8 cellular contexts compared by ENCODE assay signal in the genomic region with DNA sequence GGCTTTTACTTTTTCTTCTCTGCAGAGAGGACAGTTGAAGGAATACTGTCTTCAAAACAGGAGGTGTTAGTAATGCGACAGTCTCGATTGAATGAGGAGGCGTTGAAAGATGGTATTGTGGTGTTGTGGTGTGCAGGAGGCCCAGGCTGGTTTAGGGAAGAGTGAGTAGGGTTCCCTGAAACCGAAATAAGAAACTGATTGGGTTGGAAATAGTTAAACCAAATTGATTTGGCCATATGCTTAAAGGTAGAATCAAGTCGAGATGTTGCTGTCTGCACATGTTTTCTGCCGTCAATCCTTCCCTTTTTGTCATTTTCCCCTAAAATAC. TPM values are rescaled to one million over a fixed set of nuclear protein-coding genes. Genes with fewer than 3 reads are reported as not detected.
A peak's percentile ranks its signal among the peaks of the same experiment; 100 is the strongest.
DNase-seq lines count a peak whose midpoint lies in the region; ATAC-seq and TF ChIP-seq lines count a peak whose summit lies in the region.

No MANE protein-coding gene starts in this region.

- H3K9ac ChIP-seq in MM.1S (ENCODE audit: low read length) (peak overlapping the region; percentile 99), liver (ENCODE audit: low read depth in 1 of 2, low read length in 2 of 2) (peak overlapping the region; percentile 79 to 96)

- peaks cover 4 to 7% of the 10 kb centered on the region in 2 donors for H3K36me3 Mint-ChIP-seq in stimulated activated naive B cell treated with anti-CD40 and anti-IgM and Interleukin-4, amounts not matched to agents 10 μg/mL and 1 μg/mL and 100 μg/mL, for 72 hours

- peak overlapping the region; percentile 100 for H3K27ac Mint-ChIP-seq in stimulated activated naive B cell treated with anti-CD40 and anti-IgM and Interleukin-4, amounts not matched to agents 10 μg/mL and 1 μg/mL and 100 μg/mL, for 72 hours

- peaks cover 22 to 56% of the 10 kb centered on the region in 2 donors for H3K4me1 Mint-ChIP-seq in stimulated activated naive B cell treated with anti-CD40 and anti-IgM and Interleukin-4, amounts not matched to agents 10 μg/mL and 1 μg/mL and 100 μg/mL, for 72 hours

- H3K9me3 Mint-ChIP-seq in stimulated activated naive B cell treated with anti-CD40 and anti-IgM and Interleukin-4, amounts not matched to agents 10 μg/mL and 1 μg/mL and 100 μg/mL, for 72 hours: no peaks in the 10 kb centered on the region

- peaks cover 9% of the 10 kb centered on the region for H3K4me1 ChIP-seq in MM.1S (ENCODE audit: low read length)
- peaks cover 3 to 43% (median 25%) of the 10 kb centered on the region in 4 donors for H3K4me1 ChIP-seq in liver (ENCODE audit: control insufficient read depth in 4 of 4, insufficient read depth in 4 of 4, low read length in 3 of 4)

- peak overlapping the region; percentile 75 for H2AFZ ChIP-seq in MM.1S (ENCODE audit: low read length)

- H3K27ac ChIP-seq in MM.1S (ENCODE audit: low read length) (peak overlapping the region; percentile 100), liver (ENCODE audit: low read depth in 1 of 2, low read length in 2 of 2) (peak overlapping the region; percentile 98 to 100)

- peak overlapping the region; percentile 88 to 93 for H3K4me3 Mint-ChIP-seq in stimulated activated naive B cell treated with anti-CD40 and anti-IgM and Interleukin-4, amounts not matched to agents 10 μg/mL and 1 μg/mL and 100 μg/mL, for 72 hours

- peak overlapping the region; percentile 96 for H3K4me3 ChIP-seq in MM.1S (ENCODE audit: low read length)
- H3K4me3 ChIP-seq in liver (ENCODE audit: low read depth in 1 of 3, low read length in 3 of 3): peak overlapping the region; percentile 69 to 99 (median 91)

- H3F3A ChIP-seq in MM.1S (ENCODE audit: insufficient read depth, low read length): peaks cover 56% of the 10 kb centered on the region

- WGBS in liver: 7% methylated on average over 6 of the region's 6 CpGs

- H3K79me2 ChIP-seq in MM.1S (ENCODE audit: low read length): peaks cover 90% of the 10 kb centered on the region

- TF ChIP-seq RAD21 in liver (IDR thresholded peaks at IDR 0.05): no peak

- H3K27me3 ChIP-seq in MM.1S (replicated peaks; ENCODE audit: insufficient read depth, low read length): no peaks in the 10 kb centered on the region
- H3K27me3 ChIP-seq in liver (ENCODE audit: control insufficient read depth in 4 of 4, insufficient read depth in 4 of 4, low read length in 3 of 4): no peaks in the 10 kb centered on the region

- ATAC-seq in stimulated activated naive B cell treated with anti-CD40 and anti-IgM and Interleukin-4, amounts not matched to agents 10 μg/mL and 1 μg/mL and 100 μg/mL, for 72 hours (replicated peaks): no peak
- ATAC-seq in HG03280 (IDR thresholded peaks at IDR 0.05; ENCODE audit: unreplicated experiment): no peak

- DNase-seq in DMS 273 (lab: John Stamatoyannopoulos, UW; ENCODE audit: unreplicated experiment) (peak; percentile 64), DMS 273 treated with DMSO at 0.1 percent for 48 hours (lab: John Stamatoyannopoulos, UW) (no peak), MM.1S (peak; percentile 43), cortex of kidney (lab: John Stamatoyannopoulos, UW) (no peak)
- DNase-seq in activated naive CD8-positive, alpha-beta T cell treated with anti-CD3 and anti-CD28 coated beads, Interleukin-2, amount 50 U/mL, for 16 hours (ENCODE audit: low read depth, low spot score): peak; percentile 17
- peak; percentile 6 for DNase-seq in stimulated activated naive B cell treated with anti-CD40 and anti-IgM and Interleukin-4, amounts not matched to agents 10 μg/mL and 1 μg/mL and 100 μg/mL, for 72 hours

- peaks cover 18% of the 10 kb centered on the region; the same call in 1 of the 2 replicates for H4K20me1 ChIP-seq in MM.1S (ENCODE audit: insufficient read depth, low read length)

- H3K9me2 ChIP-seq in MM.1S (replicated peaks; ENCODE audit: insufficient read depth, low read length): no peaks in the 10 kb centered on the region

- TF ChIP-seq CTCF in MM.1S (IDR thresholded peaks at IDR 0.05; ENCODE audit: low read length): no peak
- no peak for TF ChIP-seq CTCF in liver (IDR thresholded peaks at IDR 0.05; ENCODE audit: low read depth, low read length, missing input control)

- H3K36me3 ChIP-seq in MM.1S (replicated peaks; ENCODE audit: insufficient read depth, low read length) (no peaks in the 10 kb centered on the region), liver (ENCODE audit: control insufficient read depth in 4 of 4, insufficient read depth in 3 of 4, low read depth in 1 of 4, low read length in 3 of 4) (no peaks in the 10 kb centered on the region)

- peak overlapping the region; percentile 69 for H3K4me2 ChIP-seq in MM.1S (ENCODE audit: low read depth, low read length)

- H3K9me3 ChIP-seq in MM.1S (replicated peaks; ENCODE audit: insufficient read depth, low read length) (no peaks in the 10 kb centered on the region), liver (ENCODE audit: control insufficient read depth in 4 of 4, low read length in 3 of 4) (no peaks in the 10 kb centered on the region)

- H3K27me3 Mint-ChIP-seq in stimulated activated naive B cell treated with anti-CD40 and anti-IgM and Interleukin-4, amounts not matched to agents 10 μg/mL and 1 μg/mL and 100 μg/mL, for 72 hours: no peaks in the 10 kb centered on the region

TF ChIP-seq in liver, 16 proteins besides CTCF, POLR2A, EP300 and RAD21:
- TF ChIP-seq ATF3 (IDR thresholded peaks at IDR 0.05): no peak
- TF ChIP-seq TAF1 (conservative IDR thresholded peaks at IDR 0.05): no peak
- no peak for TF ChIP-seq JUND (IDR thresholded peaks at IDR 0.05)
- TF ChIP-seq HNF4A (conservative IDR thresholded peaks at IDR 0.05): no peak
- TF ChIP-seq, protein P1, sequence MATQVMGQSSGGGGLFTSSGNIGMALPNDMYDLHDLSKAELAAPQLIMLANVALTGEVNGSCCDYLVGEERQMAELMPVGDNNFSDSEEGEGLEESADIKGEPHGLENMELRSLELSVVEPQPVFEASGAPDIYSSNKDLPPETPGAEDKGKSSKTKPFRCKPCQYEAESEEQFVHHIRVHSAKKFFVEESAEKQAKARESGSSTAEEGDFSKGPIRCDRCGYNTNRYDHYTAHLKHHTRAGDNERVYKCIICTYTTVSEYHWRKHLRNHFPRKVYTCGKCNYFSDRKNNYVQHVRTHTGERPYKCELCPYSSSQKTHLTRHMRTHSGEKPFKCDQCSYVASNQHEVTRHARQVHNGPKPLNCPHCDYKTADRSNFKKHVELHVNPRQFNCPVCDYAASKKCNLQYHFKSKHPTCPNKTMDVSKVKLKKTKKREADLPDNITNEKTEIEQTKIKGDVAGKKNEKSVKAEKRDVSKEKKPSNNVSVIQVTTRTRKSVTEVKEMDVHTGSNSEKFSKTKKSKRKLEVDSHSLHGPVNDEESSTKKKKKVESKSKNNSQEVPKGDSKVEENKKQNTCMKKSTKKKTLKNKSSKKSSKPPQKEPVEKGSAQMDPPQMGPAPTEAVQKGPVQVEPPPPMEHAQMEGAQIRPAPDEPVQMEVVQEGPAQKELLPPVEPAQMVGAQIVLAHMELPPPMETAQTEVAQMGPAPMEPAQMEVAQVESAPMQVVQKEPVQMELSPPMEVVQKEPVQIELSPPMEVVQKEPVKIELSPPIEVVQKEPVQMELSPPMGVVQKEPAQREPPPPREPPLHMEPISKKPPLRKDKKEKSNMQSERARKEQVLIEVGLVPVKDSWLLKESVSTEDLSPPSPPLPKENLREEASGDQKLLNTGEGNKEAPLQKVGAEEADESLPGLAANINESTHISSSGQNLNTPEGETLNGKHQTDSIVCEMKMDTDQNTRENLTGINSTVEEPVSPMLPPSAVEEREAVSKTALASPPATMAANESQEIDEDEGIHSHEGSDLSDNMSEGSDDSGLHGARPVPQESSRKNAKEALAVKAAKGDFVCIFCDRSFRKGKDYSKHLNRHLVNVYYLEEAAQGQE (IDR thresholded peaks at IDR 0.05): no peak
- no peak for TF ChIP-seq FOXA1 (IDR thresholded peaks at IDR 0.05)
- no peak for TF ChIP-seq HNF4G (IDR thresholded peaks at IDR 0.05)
- no peak for TF ChIP-seq RXRA (IDR thresholded peaks at IDR 0.05)
- no peak for TF ChIP-seq YY1 (IDR thresholded peaks at IDR 0.05)
- TF ChIP-seq SP1 (IDR thresholded peaks at IDR 0.05): no peak
- no peak for TF ChIP-seq NR2F2 (IDR thresholded peaks at IDR 0.05)
- TF ChIP-seq EGR1 (IDR thresholded peaks at IDR 0.05; ENCODE audit: low read depth in 2 of 2): no peak

RNA-seq across cellular contexts. Expression of gene ATP6V1A, which starts 0.8 kb away (rescaled TPM):
- 10 to 100 TPM; 52.1 to 53.2 TPM for total RNA-seq in liver
- polyA plus RNA-seq in liver: 10 to 100 TPM; 15.2 to 33.3 TPM

RNA-seq across cellular contexts. Expression of gene NAA50, which starts 1.6 kb away (rescaled TPM):
- 100 to 1,000 TPM in 1 of 2 donors, 10 to 100 TPM in 1; 99.0 to 162 TPM for total RNA-seq in liver
- 10 to 100 TPM; 37.3 to 48.7 TPM for polyA plus RNA-seq in liver

RNA-seq across cellular contexts. Expression of gene USF3, which starts 51.2 kb away (rescaled TPM):
- 10 to 100 TPM; 10.6 to 16.0 TPM for total RNA-seq in liver
- 10 to 100 TPM in 1 of 2 donors, 1 to 10 TPM in 1; 4.6 to 12.1 TPM for polyA plus RNA-seq in liver

Comparison
In these comparisons a context has a peak if more than half of its experiments do, and no peak if none do; other contexts are left out.
1. DNase-seq: peak in DMS 273 (single experiment), MM.1S (single experiment), activated naive CD8-positive, alpha-beta T cell treated with anti-CD3 and anti-CD28 coated beads, Interleukin-2, amount 50 U/mL, for 16 hours (single experiment) and stimulated activated naive B cell treated with anti-CD40 and anti-IgM and Interleukin-4, amounts not matched to agents 10 μg/mL and 1 μg/mL and 100 μg/mL, for 72 hours (single experiment); none in DMS 273 treated with DMSO at 0.1 percent for 48 hours (single experiment) and cortex of kidney (single experiment).